Comparison of ENCODE assay signal across 2 cellular contexts in genomic region chr6:44672086-44672485, GRCh38.
TF ChIP-seq lines count a peak whose summit lies in the region.

No MANE protein-coding gene starts in this region.

TF ChIP-seq in SK-N-SH, 30 proteins besides CTCF, POLR2A, EP300 and RAD21 (continued from another document):
- TF ChIP-seq USF1 (IDR thresholded peaks at IDR 0.05; ENCODE audit: borderline replicate concordance, low read depth) (no peak), TEAD4 (IDR thresholded peaks at IDR 0.05; ENCODE audit: borderline replicate concordance, insufficient read depth) (no peak), MEF2A (IDR thresholded peaks at IDR 0.05; ENCODE audit: borderline replicate concordance, low read depth) (no peak), RFX5 (IDR thresholded peaks at IDR 0.05; ENCODE audit: low read length) (no peak), YY1 (IDR thresholded peaks at IDR 0.05; ENCODE audit: low read depth) (no peak), ELF1 (IDR thresholded peaks at IDR 0.05) (no peak)

TF ChIP-seq in WTC11, 78 proteins besides CTCF, POLR2A, EP300 and RAD21 (continued from another document):
- TF ChIP-seq HMGXB4 (CRISPR knock-in tag; IDR thresholded peaks at IDR 0.05) (no peak), ERG (CRISPR knock-in tag; IDR thresholded peaks at IDR 0.05) (no peak), NFATC4 (CRISPR knock-in tag; IDR thresholded peaks at IDR 0.05) (no peak), E2F1 (CRISPR knock-in tag; IDR thresholded peaks at IDR 0.05) (no peak), JAZF1 (CRISPR knock-in tag; IDR thresholded peaks at IDR 0.05) (no peak), ZNF138 (CRISPR knock-in tag; conservative IDR thresholded peaks at IDR 0.05) (no peak), CBFB (CRISPR knock-in tag; IDR thresholded peaks at IDR 0.05; ENCODE audit: low read depth) (no peak), FOXP4 (CRISPR knock-in tag; IDR thresholded peaks at IDR 0.05) (no peak), E2F5 (CRISPR knock-in tag; IDR thresholded peaks at IDR 0.05) (no peak), CREB1 (CRISPR knock-in tag; IDR thresholded peaks at IDR 0.05) (no peak)
